In genomic region chr4:6348408-6348807, GRCh38 we compare ENCODE assay signal across 9 cellular contexts.
"Had no signal": no experiment of that assay in that cellular context is flagged by ENCODE, and none has a peak within 500 bp of the region (broad histone marks: within the 10 kb centered on the region; RNA-seq: fewer than 3 reads in every experiment).

No MANE protein-coding gene starts in this region.

- H3K27ac Mint-ChIP-seq: HFFc6 had no signal

- H3K27ac ChIP-seq: GM23248, HL-60 had no signal

- H3K4me1 Mint-ChIP-seq: IgD-negative memory B cell had no signal

- H3K4me1 ChIP-seq: HAP-1 had no signal

- H3K9ac ChIP-seq: GM23248 had no signal

- H3K36me3 ChIP-seq: HAP-1 had no signal

- H3K4me3 ChIP-seq: GM23248, HAP-1 had no signal

- ATAC-seq: HCT116, HepG2 had no signal

- H3K36me3 Mint-ChIP-seq: IgD-negative memory B cell had no signal

- DNase-seq: GM23248, GOT3, H7, HFFc6 had no signal

- H3K9me3 Mint-ChIP-seq: IgD-negative memory B cell had no signal

- H2AFZ ChIP-seq: GM23248 had no signal

- H3K9me3 ChIP-seq: HAP-1 had no signal

- H3K4me3 Mint-ChIP-seq: HFFc6, IgD-negative memory B cell had no signal
